ENCODE assay signal across 1 cellular context in the genomic region with DNA sequence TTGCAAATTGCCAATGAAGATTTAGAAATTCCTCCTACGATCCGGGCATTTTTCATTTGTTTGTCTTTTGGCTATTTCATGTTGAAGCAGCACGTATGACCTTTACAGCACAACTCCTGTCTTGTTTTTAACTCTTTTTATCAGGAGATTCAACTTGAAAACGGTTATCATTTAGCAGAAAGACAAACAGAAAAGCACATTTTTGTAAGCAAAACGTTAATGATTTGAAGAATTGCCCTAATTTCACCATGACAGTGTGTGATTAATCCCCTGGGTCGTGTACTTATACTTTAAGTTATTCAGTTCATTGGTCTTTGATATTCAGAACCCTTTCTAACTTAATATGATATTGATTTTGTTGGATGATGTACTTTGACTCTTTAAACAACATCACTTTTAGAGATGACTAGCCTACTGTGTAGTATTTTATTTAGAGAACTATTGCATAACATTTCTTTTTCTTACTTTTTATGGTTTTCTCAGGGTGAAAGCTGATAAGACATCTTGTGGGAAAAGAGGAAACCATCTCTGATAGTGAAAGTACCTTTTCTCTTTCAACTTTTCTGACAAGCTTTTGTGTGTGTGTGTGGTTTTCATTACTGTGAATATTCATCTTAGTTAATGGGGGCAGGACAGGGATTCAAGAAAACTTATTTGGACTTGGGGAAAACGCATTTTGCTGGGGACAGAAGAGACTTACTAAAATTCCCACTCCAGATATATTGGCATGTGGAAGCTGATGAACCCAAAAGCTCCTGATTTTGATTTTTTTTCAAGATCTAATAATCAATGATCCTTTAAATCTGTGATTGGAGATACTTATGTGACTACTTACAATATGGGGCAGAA.
TF ChIP-seq lines count a peak whose summit lies in the region.

No MANE protein-coding gene starts in this region.

TF ChIP-seq in HepG2, 621 proteins besides CTCF, POLR2A, EP300 and RAD21 (continued from another document and continues in another):
- TF ChIP-seq ZNF512B (CRISPR knock-in tag; IDR thresholded peaks at IDR 0.05; ENCODE audit: borderline replicate concordance) = peak; percentile 60; the same call in 1 of the 2 replicates
- TF ChIP-seq, protein P1, sequence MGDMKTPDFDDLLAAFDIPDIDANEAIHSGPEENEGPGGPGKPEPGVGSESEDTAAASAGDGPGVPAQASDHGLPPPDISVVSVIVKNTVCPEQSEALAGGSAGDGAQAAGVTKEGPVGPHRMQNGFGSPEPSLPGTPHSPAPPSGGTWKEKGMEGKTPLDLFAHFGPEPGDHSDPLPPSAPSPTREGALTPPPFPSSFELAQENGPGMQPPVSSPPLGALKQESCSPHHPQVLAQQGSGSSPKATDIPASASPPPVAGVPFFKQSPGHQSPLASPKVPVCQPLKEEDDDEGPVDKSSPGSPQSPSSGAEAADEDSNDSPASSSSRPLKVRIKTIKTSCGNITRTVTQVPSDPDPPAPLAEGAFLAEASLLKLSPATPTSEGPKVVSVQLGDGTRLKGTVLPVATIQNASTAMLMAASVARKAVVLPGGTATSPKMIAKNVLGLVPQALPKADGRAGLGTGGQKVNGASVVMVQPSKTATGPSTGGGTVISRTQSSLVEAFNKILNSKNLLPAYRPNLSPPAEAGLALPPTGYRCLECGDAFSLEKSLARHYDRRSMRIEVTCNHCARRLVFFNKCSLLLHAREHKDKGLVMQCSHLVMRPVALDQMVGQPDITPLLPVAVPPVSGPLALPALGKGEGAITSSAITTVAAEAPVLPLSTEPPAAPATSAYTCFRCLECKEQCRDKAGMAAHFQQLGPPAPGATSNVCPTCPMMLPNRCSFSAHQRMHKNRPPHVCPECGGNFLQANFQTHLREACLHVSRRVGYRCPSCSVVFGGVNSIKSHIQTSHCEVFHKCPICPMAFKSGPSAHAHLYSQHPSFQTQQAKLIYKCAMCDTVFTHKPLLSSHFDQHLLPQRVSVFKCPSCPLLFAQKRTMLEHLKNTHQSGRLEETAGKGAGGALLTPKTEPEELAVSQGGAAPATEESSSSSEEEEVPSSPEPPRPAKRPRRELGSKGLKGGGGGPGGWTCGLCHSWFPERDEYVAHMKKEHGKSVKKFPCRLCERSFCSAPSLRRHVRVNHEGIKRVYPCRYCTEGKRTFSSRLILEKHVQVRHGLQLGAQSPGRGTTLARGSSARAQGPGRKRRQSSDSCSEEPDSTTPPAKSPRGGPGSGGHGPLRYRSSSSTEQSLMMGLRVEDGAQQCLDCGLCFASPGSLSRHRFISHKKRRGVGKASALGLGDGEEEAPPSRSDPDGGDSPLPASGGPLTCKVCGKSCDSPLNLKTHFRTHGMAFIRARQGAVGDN (CRISPR knock-in tag; IDR thresholded peaks at IDR 0.05) = no peak
- TF ChIP-seq, protein P2, sequence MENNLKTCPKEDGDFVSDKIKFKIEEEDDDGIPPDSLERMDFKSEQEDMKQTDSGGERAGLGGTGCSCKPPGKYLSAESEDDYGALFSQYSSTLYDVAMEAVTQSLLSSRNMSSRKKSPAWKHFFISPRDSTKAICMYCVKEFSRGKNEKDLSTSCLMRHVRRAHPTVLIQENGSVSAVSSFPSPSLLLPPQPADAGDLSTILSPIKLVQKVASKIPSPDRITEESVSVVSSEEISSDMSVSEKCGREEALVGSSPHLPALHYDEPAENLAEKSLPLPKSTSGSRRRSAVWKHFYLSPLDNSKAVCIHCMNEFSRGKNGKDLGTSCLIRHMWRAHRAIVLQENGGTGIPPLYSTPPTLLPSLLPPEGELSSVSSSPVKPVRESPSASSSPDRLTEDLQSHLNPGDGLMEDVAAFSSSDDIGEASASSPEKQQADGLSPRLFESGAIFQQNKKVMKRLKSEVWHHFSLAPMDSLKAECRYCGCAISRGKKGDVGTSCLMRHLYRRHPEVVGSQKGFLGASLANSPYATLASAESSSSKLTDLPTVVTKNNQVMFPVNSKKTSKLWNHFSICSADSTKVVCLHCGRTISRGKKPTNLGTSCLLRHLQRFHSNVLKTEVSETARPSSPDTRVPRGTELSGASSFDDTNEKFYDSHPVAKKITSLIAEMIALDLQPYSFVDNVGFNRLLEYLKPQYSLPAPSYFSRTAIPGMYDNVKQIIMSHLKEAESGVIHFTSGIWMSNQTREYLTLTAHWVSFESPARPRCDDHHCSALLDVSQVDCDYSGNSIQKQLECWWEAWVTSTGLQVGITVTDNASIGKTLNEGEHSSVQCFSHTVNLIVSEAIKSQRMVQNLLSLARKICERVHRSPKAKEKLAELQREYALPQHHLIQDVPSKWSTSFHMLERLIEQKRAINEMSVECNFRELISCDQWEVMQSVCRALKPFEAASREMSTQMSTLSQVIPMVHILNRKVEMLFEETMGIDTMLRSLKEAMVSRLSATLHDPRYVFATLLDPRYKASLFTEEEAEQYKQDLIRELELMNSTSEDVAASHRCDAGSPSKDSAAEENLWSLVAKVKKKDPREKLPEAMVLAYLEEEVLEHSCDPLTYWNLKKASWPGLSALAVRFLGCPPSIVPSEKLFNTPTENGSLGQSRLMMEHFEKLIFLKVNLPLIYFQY (CRISPR knock-in tag; IDR thresholded peaks at IDR 0.05; ENCODE audit: borderline replicate concordance) = peak; percentile 23; the same call in 1 of the 2 replicates
- peak; percentile 46; the same call in 1 of the 2 replicates for TF ChIP-seq FOSL2 (CRISPR knock-in tag; IDR thresholded peaks at IDR 0.05)
- peak; percentile 71; the same call in 1 of the 2 replicates for TF ChIP-seq MEIS2 (CRISPR knock-in tag; IDR thresholded peaks at IDR 0.05)
- peak; percentile 76; the same call in 1 of the 2 replicates for TF ChIP-seq HOXA5 (CRISPR knock-in tag; IDR thresholded peaks at IDR 0.05)
- TF ChIP-seq NFKBIZ (CRISPR knock-in tag; IDR thresholded peaks at IDR 0.05) = peak; percentile 76; the same call in 1 of the 2 replicates
- peak; percentile 82 for TF ChIP-seq FOXP4 (CRISPR knock-in tag; IDR thresholded peaks at IDR 0.05)
- TF ChIP-seq ZNF790 (CRISPR knock-in tag; IDR thresholded peaks at IDR 0.05; ENCODE audit: borderline replicate concordance) = no peak
- TF ChIP-seq, protein P3, sequence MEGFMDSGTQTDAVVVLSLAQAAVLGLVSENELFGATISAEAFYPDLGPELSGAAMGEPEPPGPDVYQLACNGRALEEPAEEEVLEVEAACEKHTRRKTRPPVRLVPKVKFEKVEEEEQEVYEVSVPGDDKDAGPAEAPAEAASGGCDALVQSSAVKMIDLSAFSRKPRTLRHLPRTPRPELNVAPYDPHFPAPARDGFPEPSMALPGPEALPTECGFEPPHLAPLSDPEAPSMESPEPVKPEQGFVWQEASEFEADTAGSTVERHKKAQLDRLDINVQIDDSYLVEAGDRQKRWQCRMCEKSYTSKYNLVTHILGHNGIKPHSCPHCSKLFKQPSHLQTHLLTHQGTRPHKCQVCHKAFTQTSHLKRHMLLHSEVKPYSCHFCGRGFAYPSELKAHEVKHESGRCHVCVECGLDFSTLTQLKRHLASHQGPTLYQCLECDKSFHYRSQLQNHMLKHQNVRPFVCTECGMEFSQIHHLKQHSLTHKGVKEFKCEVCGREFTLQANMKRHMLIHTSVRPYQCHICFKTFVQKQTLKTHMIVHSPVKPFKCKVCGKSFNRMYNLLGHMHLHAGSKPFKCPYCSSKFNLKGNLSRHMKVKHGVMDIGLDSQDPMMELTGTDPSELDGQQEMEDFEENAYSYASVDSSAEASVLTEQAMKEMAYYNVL (CRISPR knock-in tag; IDR thresholded peaks at IDR 0.05; ENCODE audit: borderline replicate concordance) = 0 out of 2 replicates have a peak, but pooled peaks have one; percentile 22
- TF ChIP-seq, protein P4, sequence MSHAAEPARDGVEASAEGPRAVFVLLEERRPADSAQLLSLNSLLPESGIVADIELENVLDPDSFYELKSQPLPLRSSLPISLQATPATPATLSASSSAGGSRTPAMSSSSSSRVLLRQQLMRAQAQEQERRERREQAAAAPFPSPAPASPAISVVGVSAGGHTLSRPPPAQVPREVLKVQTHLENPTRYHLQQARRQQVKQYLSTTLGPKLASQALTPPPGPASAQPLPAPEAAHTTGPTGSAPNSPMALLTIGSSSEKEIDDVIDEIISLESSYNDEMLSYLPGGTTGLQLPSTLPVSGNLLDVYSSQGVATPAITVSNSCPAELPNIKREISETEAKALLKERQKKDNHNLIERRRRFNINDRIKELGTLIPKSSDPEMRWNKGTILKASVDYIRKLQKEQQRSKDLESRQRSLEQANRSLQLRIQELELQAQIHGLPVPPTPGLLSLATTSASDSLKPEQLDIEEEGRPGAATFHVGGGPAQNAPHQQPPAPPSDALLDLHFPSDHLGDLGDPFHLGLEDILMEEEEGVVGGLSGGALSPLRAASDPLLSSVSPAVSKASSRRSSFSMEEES (CRISPR knock-in tag; IDR thresholded peaks at IDR 0.05) = peak; percentile 65; the same call in 1 of the 2 replicates
- TF ChIP-seq CREBL2 (CRISPR knock-in tag; IDR thresholded peaks at IDR 0.05; ENCODE audit: borderline replicate concordance) = no peak
- TF ChIP-seq ZNF430 (CRISPR knock-in tag; IDR thresholded peaks at IDR 0.05) = no peak; the same call in 1 of the 2 replicates
- TF ChIP-seq ZBTB7B (CRISPR knock-in tag; IDR thresholded peaks at IDR 0.05) = 0 out of 2 replicates have a peak, but pooled peaks have one; percentile 16
- no peak for TF ChIP-seq SRF (IDR thresholded peaks at IDR 0.05; ENCODE audit: low read depth, low read length)
- TF ChIP-seq MED8 (CRISPR knock-in tag; IDR thresholded peaks at IDR 0.05; ENCODE audit: insufficient replicate concordance) = peak; percentile 9
- TF ChIP-seq ZNF337 (CRISPR knock-in tag; IDR thresholded peaks at IDR 0.05; ENCODE audit: borderline replicate concordance, low read depth) = no peak
- TF ChIP-seq, protein P5, sequence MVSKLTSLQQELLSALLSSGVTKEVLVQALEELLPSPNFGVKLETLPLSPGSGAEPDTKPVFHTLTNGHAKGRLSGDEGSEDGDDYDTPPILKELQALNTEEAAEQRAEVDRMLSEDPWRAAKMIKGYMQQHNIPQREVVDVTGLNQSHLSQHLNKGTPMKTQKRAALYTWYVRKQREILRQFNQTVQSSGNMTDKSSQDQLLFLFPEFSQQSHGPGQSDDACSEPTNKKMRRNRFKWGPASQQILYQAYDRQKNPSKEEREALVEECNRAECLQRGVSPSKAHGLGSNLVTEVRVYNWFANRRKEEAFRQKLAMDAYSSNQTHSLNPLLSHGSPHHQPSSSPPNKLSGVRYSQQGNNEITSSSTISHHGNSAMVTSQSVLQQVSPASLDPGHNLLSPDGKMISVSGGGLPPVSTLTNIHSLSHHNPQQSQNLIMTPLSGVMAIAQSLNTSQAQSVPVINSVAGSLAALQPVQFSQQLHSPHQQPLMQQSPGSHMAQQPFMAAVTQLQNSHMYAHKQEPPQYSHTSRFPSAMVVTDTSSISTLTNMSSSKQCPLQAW (CRISPR knock-in tag; IDR thresholded peaks at IDR 0.05) = no peak
- TF ChIP-seq CREM (IDR thresholded peaks at IDR 0.05) = peak; percentile 96
- TF ChIP-seq CREM (CRISPR knock-in tag; IDR thresholded peaks at IDR 0.05) = no peak
- TF ChIP-seq RBM39 (IDR thresholded peaks at IDR 0.05; ENCODE audit: low read depth, low read length, poor library complexity, severe bottlenecking) = no peak
- TF ChIP-seq, protein P6, sequence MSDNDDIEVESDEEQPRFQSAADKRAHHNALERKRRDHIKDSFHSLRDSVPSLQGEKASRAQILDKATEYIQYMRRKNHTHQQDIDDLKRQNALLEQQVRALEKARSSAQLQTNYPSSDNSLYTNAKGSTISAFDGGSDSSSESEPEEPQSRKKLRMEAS (IDR thresholded peaks at IDR 0.05) = 0 out of 2 replicates have a peak, but pooled peaks have one; percentile 43
- peak; percentile 33; the same call in 1 of the 2 replicates for TF ChIP-seq SMAD3 (CRISPR knock-in tag; IDR thresholded peaks at IDR 0.05)
- TF ChIP-seq, protein P7, sequence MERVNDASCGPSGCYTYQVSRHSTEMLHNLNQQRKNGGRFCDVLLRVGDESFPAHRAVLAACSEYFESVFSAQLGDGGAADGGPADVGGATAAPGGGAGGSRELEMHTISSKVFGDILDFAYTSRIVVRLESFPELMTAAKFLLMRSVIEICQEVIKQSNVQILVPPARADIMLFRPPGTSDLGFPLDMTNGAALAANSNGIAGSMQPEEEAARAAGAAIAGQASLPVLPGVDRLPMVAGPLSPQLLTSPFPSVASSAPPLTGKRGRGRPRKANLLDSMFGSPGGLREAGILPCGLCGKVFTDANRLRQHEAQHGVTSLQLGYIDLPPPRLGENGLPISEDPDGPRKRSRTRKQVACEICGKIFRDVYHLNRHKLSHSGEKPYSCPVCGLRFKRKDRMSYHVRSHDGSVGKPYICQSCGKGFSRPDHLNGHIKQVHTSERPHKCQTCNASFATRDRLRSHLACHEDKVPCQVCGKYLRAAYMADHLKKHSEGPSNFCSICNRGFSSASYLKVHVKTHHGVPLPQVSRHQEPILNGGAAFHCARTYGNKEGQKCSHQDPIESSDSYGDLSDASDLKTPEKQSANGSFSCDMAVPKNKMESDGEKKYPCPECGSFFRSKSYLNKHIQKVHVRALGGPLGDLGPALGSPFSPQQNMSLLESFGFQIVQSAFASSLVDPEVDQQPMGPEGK (CRISPR knock-in tag; IDR thresholded peaks at IDR 0.05) = 0 out of 2 replicates have a peak, but pooled peaks have one; percentile 46
- TF ChIP-seq, protein P8, sequence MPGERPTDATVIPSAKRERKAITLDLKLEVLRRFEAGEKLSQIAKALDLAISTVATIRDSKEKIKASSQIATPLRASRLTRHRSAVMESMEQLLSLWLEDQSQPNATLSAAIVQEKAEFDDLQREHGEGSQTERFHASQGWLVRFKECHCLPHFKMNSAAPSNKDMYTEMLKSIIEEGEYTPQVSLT (CRISPR knock-in tag; IDR thresholded peaks at IDR 0.05; ENCODE audit: borderline replicate concordance, low read depth) = no peak
